14 cellular contexts compared by ENCODE assay signal in the genomic region with DNA sequence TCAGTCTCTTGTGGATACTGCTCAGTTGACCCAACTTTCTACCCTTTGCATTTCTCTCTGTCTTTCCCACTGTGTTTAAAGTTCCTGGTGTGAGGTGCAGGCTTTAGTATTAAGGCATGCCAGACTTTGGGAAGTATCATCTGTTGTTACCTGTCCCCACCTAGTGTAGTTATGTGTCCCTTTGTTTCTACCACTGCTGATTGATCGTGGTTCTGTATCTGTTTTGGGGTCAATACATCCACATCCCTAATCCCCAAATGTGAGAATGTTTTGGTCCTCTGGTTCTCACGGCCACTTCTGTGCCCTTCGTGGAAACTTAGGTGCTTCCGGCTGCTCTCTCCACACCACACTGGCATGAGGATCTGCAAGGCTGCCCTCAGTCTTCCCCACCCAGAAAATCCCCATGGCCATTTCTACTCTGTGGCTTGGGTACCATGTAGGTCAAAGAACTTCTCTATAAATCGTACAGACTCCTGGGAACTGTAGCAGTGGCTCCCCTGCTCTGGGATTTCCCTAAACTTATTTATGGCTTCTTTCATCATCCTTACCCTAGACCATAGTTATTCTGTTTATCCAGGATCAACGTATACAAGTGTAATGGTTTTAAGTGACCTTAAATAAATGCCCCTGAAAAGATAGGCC.
DNase-seq lines count a peak whose midpoint lies in the region; ATAC-seq lines count a peak whose summit lies in the region.
"Had no signal": no experiment of that assay in that cellular context is flagged by ENCODE, and none has a peak within 500 bp of the region (broad histone marks: within the 10 kb centered on the region; RNA-seq: fewer than 3 reads in every experiment).

No MANE protein-coding gene starts in this region.

- H3K4me3 Mint-ChIP-seq in IgD-negative memory B cell: peak overlapping the region; percentile 27 to 84 (median 56)
- peak overlapping the region; percentile 76 to 80 for H3K4me3 Mint-ChIP-seq in stimulated activated naive B cell treated with anti-CD40 and anti-IgM and Interleukin-4, amounts not matched to agents 10 μg/mL and 1 μg/mL and 100 μg/mL, for 72 hours
- H3K4me3 Mint-ChIP-seq: brain, HFFc6 had no signal

- peaks cover 0 to 3% (median 0%) of the 10 kb centered on the region in 3 donors for H3K9me3 Mint-ChIP-seq in IgD-negative memory B cell
- peaks cover 6 to 9% of the 10 kb centered on the region in 2 donors for H3K9me3 Mint-ChIP-seq in stimulated activated naive B cell treated with anti-CD40 and anti-IgM and Interleukin-4, amounts not matched to agents 10 μg/mL and 1 μg/mL and 100 μg/mL, for 72 hours
- H3K9me3 Mint-ChIP-seq: HFFc6 had no signal

- ATAC-seq in GM18498 (IDR thresholded peaks at IDR 0.05; ENCODE audit: unreplicated experiment) (peak; percentile 55), GM21786 (IDR thresholded peaks at IDR 0.05; ENCODE audit: unreplicated experiment) (peak; percentile 53)
- peak; percentile 81 to 86 for ATAC-seq in stimulated activated naive B cell treated with anti-CD40 and anti-IgM and Interleukin-4, amounts not matched to agents 10 μg/mL and 1 μg/mL and 100 μg/mL, for 72 hours (replicated peaks)
- ATAC-seq: left lobe of liver had no signal

- H3K27me3 Mint-ChIP-seq in IgD-negative memory B cell: peaks cover 1% of the 10 kb centered on the region
- H3K27me3 Mint-ChIP-seq in stimulated activated naive B cell treated with anti-CD40 and anti-IgM and Interleukin-4, amounts not matched to agents 10 μg/mL and 1 μg/mL and 100 μg/mL, for 72 hours: no peaks in the 10 kb centered on the region

- H3K4me1 Mint-ChIP-seq in IgD-negative memory B cell: peaks cover 28 to 40% (median 40%) of the 10 kb centered on the region in 3 donors
- H3K4me1 Mint-ChIP-seq in stimulated activated naive B cell treated with anti-CD40 and anti-IgM and Interleukin-4, amounts not matched to agents 10 μg/mL and 1 μg/mL and 100 μg/mL, for 72 hours: peaks cover 38 to 59% of the 10 kb centered on the region in 2 donors

- peak; percentile 72 for DNase-seq in stimulated activated naive B cell treated with anti-CD40 and anti-IgM and Interleukin-4, amounts not matched to agents 10 μg/mL and 1 μg/mL and 100 μg/mL, for 72 hours
- DNase-seq in NCI-H446 treated with DMSO at 0.1 percent for 48 hours (lab: John Stamatoyannopoulos, UW) (no peak), GM19238 (ENCODE audit: insufficient read length, low spot score) (no peak), RKO (ENCODE audit: low spot score) (no peak)
- DNase-seq: HFFc6, IMR-90, NCI-H1092, NCI-H226, SJCRH30 had no signal

- peaks cover 17% of the 10 kb centered on the region for H3K36me3 Mint-ChIP-seq in IgD-negative memory B cell
- peaks cover 19 to 39% of the 10 kb centered on the region in 2 donors for H3K36me3 Mint-ChIP-seq in stimulated activated naive B cell treated with anti-CD40 and anti-IgM and Interleukin-4, amounts not matched to agents 10 μg/mL and 1 μg/mL and 100 μg/mL, for 72 hours
- H3K36me3 Mint-ChIP-seq: brain had no signal

- H3K27ac Mint-ChIP-seq in IgD-negative memory B cell: peak overlapping the region; percentile 11 to 78 (median 23)
- peak overlapping the region; percentile 96 for H3K27ac Mint-ChIP-seq in stimulated activated naive B cell treated with anti-CD40 and anti-IgM and Interleukin-4, amounts not matched to agents 10 μg/mL and 1 μg/mL and 100 μg/mL, for 72 hours
- H3K27ac Mint-ChIP-seq: brain, HFFc6 had no signal
